In the genomic region with DNA sequence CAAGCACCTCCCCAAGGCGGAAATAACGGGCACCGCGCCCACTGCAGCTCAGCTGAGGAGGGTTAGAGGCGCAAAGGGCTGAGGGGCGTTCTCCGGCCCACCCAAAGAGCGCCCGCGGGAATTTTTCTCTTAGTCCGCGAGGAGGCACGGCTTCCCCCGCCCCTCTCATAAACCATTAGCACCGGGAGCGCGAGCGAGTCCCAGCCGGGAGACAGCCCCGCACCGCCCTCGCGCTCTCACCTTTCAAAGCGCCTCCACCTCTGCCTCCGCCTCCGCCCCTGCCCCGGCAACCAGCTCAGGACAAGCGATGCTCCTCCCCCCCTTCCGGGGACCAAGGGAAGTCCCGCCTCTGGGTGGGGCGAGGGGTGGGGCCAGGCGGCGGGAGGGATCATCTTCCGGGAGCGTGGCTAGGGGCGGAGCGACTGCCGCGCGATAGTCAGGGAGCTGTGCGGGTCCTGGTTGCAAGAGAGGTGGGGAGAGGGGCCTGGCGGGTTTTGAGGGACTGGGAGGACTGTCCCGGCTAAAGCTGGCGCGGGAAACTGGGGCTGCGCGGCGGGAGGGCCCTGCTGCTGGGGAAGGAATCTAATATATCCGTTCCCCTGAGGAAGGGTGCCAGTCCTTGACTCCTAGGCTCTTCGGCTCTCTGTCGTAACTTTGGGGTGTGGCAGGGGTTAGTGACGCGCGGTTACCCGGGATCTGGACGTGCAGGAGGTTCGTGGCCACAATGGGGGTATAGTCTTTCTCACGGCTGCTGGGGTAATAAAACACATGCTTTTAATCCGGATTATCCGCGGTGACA, we compare ENCODE assay signal across 1 cellular context.
TF ChIP-seq lines count a peak whose summit lies in the region.

A gene (minus strand): TSS at position 309 of the 799 bp plus-strand sequence. CDS start 5,165 bp downstream, outside the sequence.
A gene (plus strand): TSS at position 410 of the 799 bp plus-strand sequence. CDS start 637 bp downstream, outside the sequence.

TF ChIP-seq in GM12878, 131 proteins besides CTCF, POLR2A, EP300 and RAD21 (continued from another document and continues in another):
- TF ChIP-seq, protein P1, sequence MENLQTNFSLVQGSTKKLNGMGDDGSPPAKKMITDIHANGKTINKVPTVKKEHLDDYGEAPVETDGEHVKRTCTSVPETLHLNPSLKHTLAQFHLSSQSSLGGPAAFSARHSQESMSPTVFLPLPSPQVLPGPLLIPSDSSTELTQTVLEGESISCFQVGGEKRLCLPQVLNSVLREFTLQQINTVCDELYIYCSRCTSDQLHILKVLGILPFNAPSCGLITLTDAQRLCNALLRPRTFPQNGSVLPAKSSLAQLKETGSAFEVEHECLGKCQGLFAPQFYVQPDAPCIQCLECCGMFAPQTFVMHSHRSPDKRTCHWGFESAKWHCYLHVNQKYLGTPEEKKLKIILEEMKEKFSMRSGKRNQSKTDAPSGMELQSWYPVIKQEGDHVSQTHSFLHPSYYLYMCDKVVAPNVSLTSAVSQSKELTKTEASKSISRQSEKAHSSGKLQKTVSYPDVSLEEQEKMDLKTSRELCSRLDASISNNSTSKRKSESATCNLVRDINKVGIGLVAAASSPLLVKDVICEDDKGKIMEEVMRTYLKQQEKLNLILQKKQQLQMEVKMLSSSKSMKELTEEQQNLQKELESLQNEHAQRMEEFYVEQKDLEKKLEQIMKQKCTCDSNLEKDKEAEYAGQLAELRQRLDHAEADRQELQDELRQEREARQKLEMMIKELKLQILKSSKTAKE (IDR thresholded peaks at IDR 0.05; ENCODE audit: low read depth, poor library complexity, severe bottlenecking), result no peak
- TF ChIP-seq NR2F1 (conservative IDR thresholded peaks at IDR 0.05) (peak; percentile 80), LARP7 (IDR thresholded peaks at IDR 0.05) (0 out of 2 replicates have a peak, but pooled peaks have one; percentile 19), GABPA (IDR thresholded peaks at IDR 0.05; ENCODE audit: low read depth) (peak; percentile 87), CREB1 (IDR thresholded peaks at IDR 0.05; ENCODE audit: low read depth) (peak; percentile 21; the same call in 1 of the 2 replicates), ZNF217 (IDR thresholded peaks at IDR 0.05) (0 out of 2 replicates have a peak, but pooled peaks have one; percentile 8), SRF (IDR thresholded peaks at IDR 0.05; ENCODE audit: low read depth in 2 of 2, low read length in 2 of 2) (no peak), PAX8 (IDR thresholded peaks at IDR 0.05) (no peak), MTA2 (IDR thresholded peaks at IDR 0.05; ENCODE audit: low read depth) (0 out of 2 replicates have a peak, but pooled peaks have one; percentile 14), STAT1 (conservative IDR thresholded peaks at IDR 0.05) (no peak), BMI1 (IDR thresholded peaks at IDR 0.05; ENCODE audit: borderline replicate concordance) (no peak), EED (IDR thresholded peaks at IDR 0.05; ENCODE audit: low read depth) (peak; percentile 9; the same call in 1 of the 2 replicates), RB1 (IDR thresholded peaks at IDR 0.05; ENCODE audit: borderline replicate concordance) (no peak), ZBED1 (IDR thresholded peaks at IDR 0.05; ENCODE audit: borderline replicate concordance) (peak; percentile 14; the same call in 1 of the 2 replicates), SIX5 (IDR thresholded peaks at IDR 0.05; ENCODE audit: low read depth, low read length, severe bottlenecking) (no peak), WRNIP1 (IDR thresholded peaks at IDR 0.05; ENCODE audit: borderline replicate concordance, low read depth, low read length) (no peak), CBX5 (IDR thresholded peaks at IDR 0.05; ENCODE audit: low read depth) (no peak), EZH2 (IDR thresholded peaks at IDR 0.05; ENCODE audit: borderline replicate concordance, control insufficient read depth, low read depth, low read length) (no peak), NFIC (IDR thresholded peaks at IDR 0.05; ENCODE audit: low read depth, low read length) (no peak), NR2C1 (IDR thresholded peaks at IDR 0.05) (0 out of 2 replicates have a peak, but pooled peaks have one; percentile 15), CHD2 (IDR thresholded peaks at IDR 0.05; ENCODE audit: borderline replicate concordance, low read depth, low read length) (peak; percentile 55; the same call in 1 of the 2 replicates), ASH2L (IDR thresholded peaks at IDR 0.05; ENCODE audit: borderline replicate concordance, low read depth) (no peak), IKZF2 (IDR thresholded peaks at IDR 0.05) (peak in 1 of 2 experiments; percentile 26; a peak in 2 of 4 replicates), ZZZ3 (IDR thresholded peaks at IDR 0.05; ENCODE audit: control insufficient read depth, insufficient read length, low read depth) (no peak), TBL1XR1 (IDR thresholded peaks at IDR 0.05; ENCODE audit: low read depth, low read length) (no peak), ZSCAN29 (IDR thresholded peaks at IDR 0.05) (no peak; the same call in 1 of the 2 replicates), MYC (IDR thresholded peaks at IDR 0.05; ENCODE audit: insufficient read depth, insufficient read length, insufficient replicate concordance, low read length, severe bottlenecking) (no peak), ZNF622 (IDR thresholded peaks at IDR 0.05) (no peak)
- TF ChIP-seq, protein P2, sequence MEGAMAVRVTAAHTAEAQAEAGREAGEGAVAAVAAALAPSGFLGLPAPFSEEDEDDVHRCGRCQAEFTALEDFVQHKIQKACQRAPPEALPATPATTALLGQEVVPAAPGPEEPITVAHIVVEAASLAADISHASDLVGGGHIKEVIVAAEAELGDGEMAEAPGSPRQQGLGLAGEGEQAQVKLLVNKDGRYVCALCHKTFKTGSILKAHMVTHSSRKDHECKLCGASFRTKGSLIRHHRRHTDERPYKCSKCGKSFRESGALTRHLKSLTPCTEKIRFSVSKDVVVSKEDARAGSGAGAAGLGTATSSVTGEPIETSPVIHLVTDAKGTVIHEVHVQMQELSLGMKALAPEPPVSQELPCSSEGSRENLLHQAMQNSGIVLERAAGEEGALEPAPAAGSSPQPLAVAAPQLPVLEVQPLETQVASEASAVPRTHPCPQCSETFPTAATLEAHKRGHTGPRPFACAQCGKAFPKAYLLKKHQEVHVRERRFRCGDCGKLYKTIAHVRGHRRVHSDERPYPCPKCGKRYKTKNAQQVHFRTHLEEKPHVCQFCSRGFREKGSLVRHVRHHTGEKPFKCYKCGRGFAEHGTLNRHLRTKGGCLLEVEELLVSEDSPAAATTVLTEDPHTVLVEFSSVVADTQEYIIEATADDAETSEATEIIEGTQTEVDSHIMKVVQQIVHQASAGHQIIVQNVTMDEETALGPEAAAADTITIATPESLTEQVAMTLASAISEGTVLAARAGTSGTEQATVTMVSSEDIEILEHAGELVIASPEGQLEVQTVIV (IDR thresholded peaks at IDR 0.05; ENCODE audit: borderline replicate concordance, partially characterized antibody), result peak; percentile 68
- TF ChIP-seq, protein P3, sequence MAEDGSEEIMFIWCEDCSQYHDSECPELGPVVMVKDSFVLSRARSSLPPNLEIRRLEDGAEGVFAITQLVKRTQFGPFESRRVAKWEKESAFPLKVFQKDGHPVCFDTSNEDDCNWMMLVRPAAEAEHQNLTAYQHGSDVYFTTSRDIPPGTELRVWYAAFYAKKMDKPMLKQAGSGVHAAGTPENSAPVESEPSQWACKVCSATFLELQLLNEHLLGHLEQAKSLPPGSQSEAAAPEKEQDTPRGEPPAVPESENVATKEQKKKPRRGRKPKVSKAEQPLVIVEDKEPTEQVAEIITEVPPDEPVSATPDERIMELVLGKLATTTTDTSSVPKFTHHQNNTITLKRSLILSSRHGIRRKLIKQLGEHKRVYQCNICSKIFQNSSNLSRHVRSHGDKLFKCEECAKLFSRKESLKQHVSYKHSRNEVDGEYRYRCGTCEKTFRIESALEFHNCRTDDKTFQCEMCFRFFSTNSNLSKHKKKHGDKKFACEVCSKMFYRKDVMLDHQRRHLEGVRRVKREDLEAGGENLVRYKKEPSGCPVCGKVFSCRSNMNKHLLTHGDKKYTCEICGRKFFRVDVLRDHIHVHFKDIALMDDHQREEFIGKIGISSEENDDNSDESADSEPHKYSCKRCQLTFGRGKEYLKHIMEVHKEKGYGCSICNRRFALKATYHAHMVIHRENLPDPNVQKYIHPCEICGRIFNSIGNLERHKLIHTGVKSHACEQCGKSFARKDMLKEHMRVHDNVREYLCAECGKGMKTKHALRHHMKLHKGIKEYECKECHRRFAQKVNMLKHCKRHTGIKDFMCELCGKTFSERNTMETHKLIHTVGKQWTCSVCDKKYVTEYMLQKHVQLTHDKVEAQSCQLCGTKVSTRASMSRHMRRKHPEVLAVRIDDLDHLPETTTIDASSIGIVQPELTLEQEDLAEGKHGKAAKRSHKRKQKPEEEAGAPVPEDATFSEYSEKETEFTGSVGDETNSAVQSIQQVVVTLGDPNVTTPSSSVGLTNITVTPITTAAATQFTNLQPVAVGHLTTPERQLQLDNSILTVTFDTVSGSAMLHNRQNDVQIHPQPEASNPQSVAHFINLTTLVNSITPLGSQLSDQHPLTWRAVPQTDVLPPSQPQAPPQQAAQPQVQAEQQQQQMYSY (CRISPR knock-in tag; IDR thresholded peaks at IDR 0.05), result no peak
- TF ChIP-seq, protein P4, sequence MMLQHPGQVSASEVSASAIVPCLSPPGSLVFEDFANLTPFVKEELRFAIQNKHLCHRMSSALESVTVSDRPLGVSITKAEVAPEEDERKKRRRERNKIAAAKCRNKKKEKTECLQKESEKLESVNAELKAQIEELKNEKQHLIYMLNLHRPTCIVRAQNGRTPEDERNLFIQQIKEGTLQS (IDR thresholded peaks at IDR 0.05; ENCODE audit: borderline replicate concordance, extremely low read depth, low read depth, low read length), result no peak
- TF ChIP-seq, protein P5, sequence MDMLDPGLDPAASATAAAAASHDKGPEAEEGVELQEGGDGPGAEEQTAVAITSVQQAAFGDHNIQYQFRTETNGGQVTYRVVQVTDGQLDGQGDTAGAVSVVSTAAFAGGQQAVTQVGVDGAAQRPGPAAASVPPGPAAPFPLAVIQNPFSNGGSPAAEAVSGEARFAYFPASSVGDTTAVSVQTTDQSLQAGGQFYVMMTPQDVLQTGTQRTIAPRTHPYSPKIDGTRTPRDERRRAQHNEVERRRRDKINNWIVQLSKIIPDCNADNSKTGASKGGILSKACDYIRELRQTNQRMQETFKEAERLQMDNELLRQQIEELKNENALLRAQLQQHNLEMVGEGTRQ (IDR thresholded peaks at IDR 0.05; ENCODE audit: borderline replicate concordance, low read depth, low read length), result no peak; the same call in 1 of the 2 replicates
- TF ChIP-seq, protein P6, sequence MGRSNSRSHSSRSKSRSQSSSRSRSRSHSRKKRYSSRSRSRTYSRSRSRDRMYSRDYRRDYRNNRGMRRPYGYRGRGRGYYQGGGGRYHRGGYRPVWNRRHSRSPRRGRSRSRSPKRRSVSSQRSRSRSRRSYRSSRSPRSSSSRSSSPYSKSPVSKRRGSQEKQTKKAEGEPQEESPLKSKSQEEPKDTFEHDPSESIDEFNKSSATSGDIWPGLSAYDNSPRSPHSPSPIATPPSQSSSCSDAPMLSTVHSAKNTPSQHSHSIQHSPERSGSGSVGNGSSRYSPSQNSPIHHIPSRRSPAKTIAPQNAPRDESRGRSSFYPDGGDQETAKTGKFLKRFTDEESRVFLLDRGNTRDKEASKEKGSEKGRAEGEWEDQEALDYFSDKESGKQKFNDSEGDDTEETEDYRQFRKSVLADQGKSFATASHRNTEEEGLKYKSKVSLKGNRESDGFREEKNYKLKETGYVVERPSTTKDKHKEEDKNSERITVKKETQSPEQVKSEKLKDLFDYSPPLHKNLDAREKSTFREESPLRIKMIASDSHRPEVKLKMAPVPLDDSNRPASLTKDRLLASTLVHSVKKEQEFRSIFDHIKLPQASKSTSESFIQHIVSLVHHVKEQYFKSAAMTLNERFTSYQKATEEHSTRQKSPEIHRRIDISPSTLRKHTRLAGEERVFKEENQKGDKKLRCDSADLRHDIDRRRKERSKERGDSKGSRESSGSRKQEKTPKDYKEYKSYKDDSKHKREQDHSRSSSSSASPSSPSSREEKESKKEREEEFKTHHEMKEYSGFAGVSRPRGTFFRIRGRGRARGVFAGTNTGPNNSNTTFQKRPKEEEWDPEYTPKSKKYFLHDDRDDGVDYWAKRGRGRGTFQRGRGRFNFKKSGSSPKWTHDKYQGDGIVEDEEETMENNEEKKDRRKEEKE (IDR thresholded peaks at IDR 0.05), result no peak
- TF ChIP-seq, protein P7, sequence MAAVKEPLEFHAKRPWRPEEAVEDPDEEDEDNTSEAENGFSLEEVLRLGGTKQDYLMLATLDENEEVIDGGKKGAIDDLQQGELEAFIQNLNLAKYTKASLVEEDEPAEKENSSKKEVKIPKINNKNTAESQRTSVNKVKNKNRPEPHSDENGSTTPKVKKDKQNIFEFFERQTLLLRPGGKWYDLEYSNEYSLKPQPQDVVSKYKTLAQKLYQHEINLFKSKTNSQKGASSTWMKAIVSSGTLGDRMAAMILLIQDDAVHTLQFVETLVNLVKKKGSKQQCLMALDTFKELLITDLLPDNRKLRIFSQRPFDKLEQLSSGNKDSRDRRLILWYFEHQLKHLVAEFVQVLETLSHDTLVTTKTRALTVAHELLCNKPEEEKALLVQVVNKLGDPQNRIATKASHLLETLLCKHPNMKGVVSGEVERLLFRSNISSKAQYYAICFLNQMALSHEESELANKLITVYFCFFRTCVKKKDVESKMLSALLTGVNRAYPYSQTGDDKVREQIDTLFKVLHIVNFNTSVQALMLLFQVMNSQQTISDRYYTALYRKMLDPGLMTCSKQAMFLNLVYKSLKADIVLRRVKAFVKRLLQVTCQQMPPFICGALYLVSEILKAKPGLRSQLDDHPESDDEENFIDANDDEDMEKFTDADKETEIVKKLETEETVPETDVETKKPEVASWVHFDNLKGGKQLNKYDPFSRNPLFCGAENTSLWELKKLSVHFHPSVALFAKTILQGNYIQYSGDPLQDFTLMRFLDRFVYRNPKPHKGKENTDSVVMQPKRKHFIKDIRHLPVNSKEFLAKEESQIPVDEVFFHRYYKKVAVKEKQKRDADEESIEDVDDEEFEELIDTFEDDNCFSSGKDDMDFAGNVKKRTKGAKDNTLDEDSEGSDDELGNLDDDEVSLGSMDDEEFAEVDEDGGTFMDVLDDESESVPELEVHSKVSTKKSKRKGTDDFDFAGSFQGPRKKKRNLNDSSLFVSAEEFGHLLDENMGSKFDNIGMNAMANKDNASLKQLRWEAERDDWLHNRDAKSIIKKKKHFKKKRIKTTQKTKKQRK (IDR thresholded peaks at IDR 0.05; ENCODE audit: low read depth, low read length), result no peak
- TF ChIP-seq, protein P8, sequence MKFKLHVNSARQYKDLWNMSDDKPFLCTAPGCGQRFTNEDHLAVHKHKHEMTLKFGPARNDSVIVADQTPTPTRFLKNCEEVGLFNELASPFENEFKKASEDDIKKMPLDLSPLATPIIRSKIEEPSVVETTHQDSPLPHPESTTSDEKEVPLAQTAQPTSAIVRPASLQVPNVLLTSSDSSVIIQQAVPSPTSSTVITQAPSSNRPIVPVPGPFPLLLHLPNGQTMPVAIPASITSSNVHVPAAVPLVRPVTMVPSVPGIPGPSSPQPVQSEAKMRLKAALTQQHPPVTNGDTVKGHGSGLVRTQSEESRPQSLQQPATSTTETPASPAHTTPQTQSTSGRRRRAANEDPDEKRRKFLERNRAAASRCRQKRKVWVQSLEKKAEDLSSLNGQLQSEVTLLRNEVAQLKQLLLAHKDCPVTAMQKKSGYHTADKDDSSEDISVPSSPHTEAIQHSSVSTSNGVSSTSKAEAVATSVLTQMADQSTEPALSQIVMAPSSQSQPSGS (IDR thresholded peaks at IDR 0.05; ENCODE audit: low read length), result no peak
- TF ChIP-seq, protein P9, sequence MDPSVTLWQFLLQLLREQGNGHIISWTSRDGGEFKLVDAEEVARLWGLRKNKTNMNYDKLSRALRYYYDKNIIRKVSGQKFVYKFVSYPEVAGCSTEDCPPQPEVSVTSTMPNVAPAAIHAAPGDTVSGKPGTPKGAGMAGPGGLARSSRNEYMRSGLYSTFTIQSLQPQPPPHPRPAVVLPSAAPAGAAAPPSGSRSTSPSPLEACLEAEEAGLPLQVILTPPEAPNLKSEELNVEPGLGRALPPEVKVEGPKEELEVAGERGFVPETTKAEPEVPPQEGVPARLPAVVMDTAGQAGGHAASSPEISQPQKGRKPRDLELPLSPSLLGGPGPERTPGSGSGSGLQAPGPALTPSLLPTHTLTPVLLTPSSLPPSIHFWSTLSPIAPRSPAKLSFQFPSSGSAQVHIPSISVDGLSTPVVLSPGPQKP (IDR thresholded peaks at IDR 0.05; ENCODE audit: low read depth, low read length), result 0 out of 2 replicates have a peak, but pooled peaks have one; percentile 62
